9 cellular contexts compared by ENCODE assay signal in the genomic region with DNA sequence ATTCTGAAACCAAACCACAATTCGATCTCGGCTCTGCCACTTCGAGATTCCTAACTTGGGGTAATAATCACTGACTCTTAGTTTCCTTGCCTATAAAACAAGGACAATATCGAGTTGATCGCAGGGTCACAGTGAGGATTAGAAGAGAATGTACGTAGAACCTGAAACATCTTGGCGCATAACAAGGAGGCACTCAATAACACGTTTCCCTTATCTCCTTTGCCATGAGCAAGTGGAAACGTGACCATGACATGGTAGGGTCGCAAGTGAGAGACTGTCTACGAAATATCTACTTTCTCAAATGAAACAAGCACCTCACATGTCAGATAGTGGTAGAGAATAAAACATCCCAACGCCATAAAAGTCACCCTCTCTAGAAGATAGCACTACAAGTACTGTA. TPM values are rescaled to one million over a fixed set of nuclear protein-coding genes. Genes with fewer than 3 reads are reported as not detected.
DNase-seq lines count a peak whose midpoint lies in the region; ATAC-seq, FAIRE-seq and TF ChIP-seq lines count a peak whose summit lies in the region.
"Had no signal": no experiment of that assay in that cellular context is flagged by ENCODE, and none has a peak within 500 bp of the region (broad histone marks: within the 10 kb centered on the region; RNA-seq: fewer than 3 reads in every experiment).

No MANE protein-coding gene starts in this region.

- TF ChIP-seq CTCF in HepG2 (CRISPR knock-in tag; IDR thresholded peaks at IDR 0.05) (no peak), right lobe of liver (IDR thresholded peaks at IDR 0.05) (no peak)

- CTCF ChIA-PET in HepG2 (lab: Yijun Ruan, JAX; ENCODE audit: low intra/inter-chr PET ratio, low total read pairs): no interaction called here

- DNase-seq in HepG2 (ENCODE audit: low spot score): no peak
- no peak for DNase-seq in right lobe of liver
- no peak for DNase-seq in activated naive CD8-positive, alpha-beta T cell treated with anti-CD3 and anti-CD28 coated beads, Interleukin-2, amount 10 ng/mL, durations not matched to agents 7 days and 5 days
- DNase-seq in memory B cell (ENCODE audit: low spot score in 2 of 2): no peak
- DNase-seq in effector CD8-positive, alpha-beta T cell (lab: John Stamatoyannopoulos, UW): no peak
- DNase-seq in NCI-H1092 treated with DMSO at 0.1 percent for 48 hours (lab: John Stamatoyannopoulos, UW): no peak
- DNase-seq: ovary had no signal

- H3K4me3 ChIP-seq in HepG2 (replicated peaks in 1 of 3; ENCODE audit: insufficient read depth in 1 of 3, low read depth in 2 of 3, low read length in 3 of 3) (peak overlapping the region in 2 of 3 experiments; percentile 81 to 85; a peak in 3 of 6 replicates), right lobe of liver (no peak overlapping the region)

- no peaks in the 10 kb centered on the region; the same call in 1 of the 2 replicates for H4K20me1 ChIP-seq in HepG2 (ENCODE audit: insufficient read depth, low read length)

- peaks cover 6% of the 10 kb centered on the region for H3K36me3 Mint-ChIP-seq in activated naive CD8-positive, alpha-beta T cell treated with anti-CD3 and anti-CD28 coated beads, Interleukin-2, amount 10 ng/mL, durations not matched to agents 7 days and 5 days
- H3K36me3 Mint-ChIP-seq in memory B cell: peaks cover 4% of the 10 kb centered on the region

- BruUV-seq in HepG2 (replicated peaks; lab: Mats Ljungman, UMichigan): no TSS peak

- in situ Hi-C loops in HepG2 (cut with HindIII; ENCODE audit: extremely low pct_ligation_motif_present, low pct_unique_long_range_greater_than_20kb): no loop called here

- no peak for TF ChIP-seq RAD21 in HepG2 (CRISPR knock-in tag; IDR thresholded peaks at IDR 0.05)

- FAIRE-seq in HepG2 (lab: Jason Lieb, UNC): no peak

- H3K4me1 Mint-ChIP-seq in activated naive CD8-positive, alpha-beta T cell treated with anti-CD3 and anti-CD28 coated beads, Interleukin-2, amount 10 ng/mL, durations not matched to agents 7 days and 5 days: peaks cover 30% of the 10 kb centered on the region
- H3K4me1 Mint-ChIP-seq in memory B cell: peaks cover 44% of the 10 kb centered on the region

- POLR2A ChIA-PET in HepG2 (lab: Yijun Ruan, JAX): no interaction called here
- POLR2A ChIA-PET in activated naive CD8-positive, alpha-beta T cell treated with anti-CD3 and anti-CD28 coated beads, Interleukin-2, amount 10 ng/mL, durations not matched to agents 7 days and 5 days (lab: Charles Lee): no interaction called here

- H3K9ac ChIP-seq in HepG2 (ENCODE audit: insufficient read depth, low read depth, low read length): peak overlapping the region; percentile 90; the same call in 1 of the 2 replicates

- H3K9me3 ChIP-seq in HepG2 (ENCODE audit: low read length) (no peaks in the 10 kb centered on the region), right lobe of liver (no peaks in the 10 kb centered on the region)
- H3K9me3 ChIP-seq: ovary had no signal

- TF ChIP-seq EP300 in HepG2 (IDR thresholded peaks at IDR 0.05; ENCODE audit: low read depth in 2 of 2, low read length in 2 of 2) (no peak), HepG2 (CRISPR knock-in tag; IDR thresholded peaks at IDR 0.05; ENCODE audit: borderline replicate concordance) (no peak)

- ATAC-seq in HepG2 (no peak), right lobe of liver (no peak), memory B cell (ENCODE audit: low read depth) (no peak), HG03520 (IDR thresholded peaks at IDR 0.05; ENCODE audit: unreplicated experiment) (no peak), HG03095 (IDR thresholded peaks at IDR 0.05; ENCODE audit: unreplicated experiment) (no peak)
- no peak for ATAC-seq in activated naive CD8-positive, alpha-beta T cell treated with anti-CD3 and anti-CD28 coated beads, Interleukin-2, amount 10 ng/mL, durations not matched to agents 7 days and 5 days (ENCODE audit: low read depth)

- H3K4me2 ChIP-seq in HepG2 (ENCODE audit: low read depth, low read length): peak overlapping the region; percentile 80

- no peak for TF ChIP-seq POLR2A in HepG2 (IDR thresholded peaks at IDR 0.05; ENCODE audit: insufficient read depth in 1 of 2, low read depth in 2 of 2, low read length in 2 of 2)
- no peak for TF ChIP-seq POLR2A in right lobe of liver (IDR thresholded peaks at IDR 0.05)

- H3K36me3 ChIP-seq in HepG2 (replicated peaks in 1 of 2; ENCODE audit: control insufficient read depth in 1 of 2, insufficient read depth in 2 of 2, low read length in 2 of 2): no peaks in the 10 kb centered on the region
- no peaks in the 10 kb centered on the region for H3K36me3 ChIP-seq in right lobe of liver
- H3K36me3 ChIP-seq: ovary had no signal

- H3K27me3 ChIP-seq in HepG2 (ENCODE audit: control insufficient read depth in 1 of 2, insufficient read depth in 2 of 2, low read length in 2 of 2) (no peaks in the 10 kb centered on the region; a peak in 1 of 5 replicates), right lobe of liver (no peaks in the 10 kb centered on the region)
- H3K27me3 ChIP-seq: ovary had no signal

- H3K4me3 Mint-ChIP-seq in activated naive CD8-positive, alpha-beta T cell treated with anti-CD3 and anti-CD28 coated beads, Interleukin-2, amount 10 ng/mL, durations not matched to agents 7 days and 5 days: peak overlapping the region; percentile 86
- peak overlapping the region; percentile 80 for H3K4me3 Mint-ChIP-seq in memory B cell

- H3K27ac Mint-ChIP-seq in activated naive CD8-positive, alpha-beta T cell treated with anti-CD3 and anti-CD28 coated beads, Interleukin-2, amount 10 ng/mL, durations not matched to agents 7 days and 5 days: peak overlapping the region; percentile 50
- H3K27ac Mint-ChIP-seq in memory B cell: peak overlapping the region; percentile 90

- intact Hi-C loops in HepG2 (cut with micrococcal nuclease; ENCODE audit: unreplicated experiment): loop anchor here (10.0 kb wide), 1 partner anchor 180 kb away; no protein-coding TSS in a partner anchor
- intact Hi-C loops in right lobe of liver (cut with DNase I): no loop called here

- H3K9me3 Mint-ChIP-seq in activated naive CD8-positive, alpha-beta T cell treated with anti-CD3 and anti-CD28 coated beads, Interleukin-2, amount 10 ng/mL, durations not matched to agents 7 days and 5 days: no peaks in the 10 kb centered on the region
- no peaks in the 10 kb centered on the region for H3K9me3 Mint-ChIP-seq in memory B cell

- no peaks in the 10 kb centered on the region for H3K27me3 Mint-ChIP-seq in activated naive CD8-positive, alpha-beta T cell treated with anti-CD3 and anti-CD28 coated beads, Interleukin-2, amount 10 ng/mL, durations not matched to agents 7 days and 5 days
- no peaks in the 10 kb centered on the region for H3K27me3 Mint-ChIP-seq in memory B cell

- H3K4me1 ChIP-seq in HepG2 (ENCODE audit: insufficient read depth, low read length) (peaks cover 51% of the 10 kb centered on the region), right lobe of liver (peaks cover 0 to 31% (median 11%) of the 10 kb centered on the region in 4 donors)

- H3K27ac ChIP-seq in HepG2 (ENCODE audit: extremely low read length, insufficient read depth, low read length): no peak overlapping the region
- H3K27ac ChIP-seq in right lobe of liver: no peak overlapping the region
- H3K27ac ChIP-seq: ovary had no signal

- whole genome bisulfite sequencing in HepG2 (ENCODE audit: low lambda C conversion rate): 89% methylated on average over 12 of the region's 12 CpGs
- 84% methylated on average over 12 of the region's 12 CpGs for WGBS in right lobe of liver (ENCODE audit: insufficient coverage, low coverage, low lambda C conversion rate, missing lambda C conversion rate)

- H3K79me2 ChIP-seq in HepG2 (ENCODE audit: insufficient read depth, low read length): peaks cover 74% of the 10 kb centered on the region

- H2AFZ ChIP-seq in HepG2 (ENCODE audit: low read length): no peak overlapping the region

TF ChIP-seq in HepG2, 621 proteins besides CTCF, POLR2A, EP300 and RAD21 (continues in another document):
- TF ChIP-seq NAIF1 (CRISPR knock-in tag; IDR thresholded peaks at IDR 0.05; ENCODE audit: borderline replicate concordance): 0 out of 2 replicates have a peak, but pooled peaks have one; percentile 40
- TF ChIP-seq ZNF652 (CRISPR knock-in tag; IDR thresholded peaks at IDR 0.05; ENCODE audit: borderline replicate concordance, low read depth): no peak
- TF ChIP-seq TMF1 (CRISPR knock-in tag; IDR thresholded peaks at IDR 0.05; ENCODE audit: low read depth): no peak
- TF ChIP-seq ZNF326 (CRISPR knock-in tag; IDR thresholded peaks at IDR 0.05; ENCODE audit: borderline replicate concordance): no peak
- TF ChIP-seq ARNTL (CRISPR knock-in tag; IDR thresholded peaks at IDR 0.05): no peak

RNA-seq across cellular contexts. Expression of gene DICER1, which starts 2.3 kb away (rescaled TPM):
- total RNA-seq in HepG2 (2016; rRNA removed; fragmentation: Illumina TruSeq; extraction: Trizol) (61.9 and 88.8 TPM in 2 replicates), right lobe of liver (10 to 100 TPM; 27.6 to 47.9 (median 30.3) TPM)
- 10.5 and 12.5 TPM in 2 replicates for total RNA-seq in HepG2 (2016; cell fraction: cytosol; rRNA removed; fragmentation: Illumina TruSeq; extraction: Trizol; ENCODE audit: low read depth)
- total RNA-seq in HepG2 (2016; cell fraction: insoluble cytoplasmic fraction; rRNA removed; fragmentation: Illumina TruSeq; extraction: Trizol): 56.8 and 81.5 TPM in 2 replicates
- total RNA-seq in HepG2 (2016; cell fraction: membrane; rRNA removed; fragmentation: Illumina TruSeq; extraction: Trizol): 28.2 and 32.1 TPM in 2 replicates
- total RNA-seq in HepG2 (2016; cell fraction: nucleus; rRNA removed; fragmentation: Illumina TruSeq; extraction: Trizol): 64.4 and 74.3 TPM in 2 replicates
- 23.6 and 31.8 TPM in 2 replicates for polyA plus RNA-seq in HepG2 (2011; rRNA removed)
- 9.8 and 13.5 TPM in 2 replicates for polyA plus RNA-seq in HepG2 (2011; cell fraction: cytosol; rRNA removed)
- polyA plus RNA-seq in HepG2 (2011; cell fraction: nucleus; rRNA removed): 29.6 and 34.3 TPM in 2 replicates
- 18.7 and 21.1 TPM in 2 replicates for polyA plus RNA-seq in HepG2 (2012)
- polyA plus RNA-seq in HepG2 (2016; cell fraction: cytosol; fragmentation: Illumina TruSeq; extraction: Trizol; ENCODE audit: low read depth): 0.61 and 1.1 TPM in 2 replicates
- polyA plus RNA-seq in HepG2 (2016; cell fraction: insoluble cytoplasmic fraction; fragmentation: Illumina TruSeq; extraction: Trizol; ENCODE audit: low read depth): 33.8 and 35.8 TPM in 2 replicates
- 3.3 and 3.9 TPM in 2 replicates for polyA plus RNA-seq in HepG2 (2016; cell fraction: membrane; fragmentation: Illumina TruSeq; extraction: Trizol; ENCODE audit: low read depth)
- polyA plus RNA-seq in HepG2 (2016; cell fraction: nucleus; fragmentation: Illumina TruSeq; extraction: Trizol; ENCODE audit: insufficient read depth, low read depth): 42.9 and 44.5 TPM in 2 replicates
- polyA minus RNA-seq in HepG2 (2011; rRNA and poly(A)+ RNA removed; ENCODE audit: low replicate concordance): 84.7 and 103 TPM in 2 replicates
- 49.5 and 78.0 TPM in 2 replicates for polyA minus RNA-seq in HepG2 (2011; cell fraction: cytosol; rRNA and poly(A)+ RNA removed)
- 130 and 156 TPM in 2 replicates for polyA minus RNA-seq in HepG2 (2011; cell fraction: nucleus; rRNA and poly(A)+ RNA removed)
- total RNA-seq in activated naive CD8-positive, alpha-beta T cell treated with anti-CD3 and anti-CD28 coated beads, Interleukin-2, amount 10 ng/mL, durations not matched to agents 7 days and 5 days: 10 to 100 TPM; 62.7 to 65.5 TPM

Comparison
In these comparisons a context has a peak if more than half of its experiments do, and no peak if none do; other contexts are left out.
1. H3K4me3 ChIP-seq: peak in HepG2 (2 of 3); none in right lobe of liver (0 of 3).